32 cellular contexts compared by ENCODE assay signal in genomic region chr1:118921994-118922393, GRCh38.
"Had no signal": no experiment of that assay in that cellular context is flagged by ENCODE, and none has a peak within 500 bp of the region (broad histone marks: within the 10 kb centered on the region; RNA-seq: fewer than 3 reads in every experiment).

No MANE protein-coding gene starts in this region.

- H3K27me3 ChIP-seq: adrenal gland, body of pancreas, SJCRH30 had no signal

- H3K9me3 Mint-ChIP-seq: activated CD4-positive, alpha-beta memory T cell treated with anti-CD3 and anti-CD28 coated beads for 36 hours; activated T-helper 1 cell treated with anti-CD3 and anti-CD28 coated beads, Interleukin-12 subunit alpha, Interleukin-12 subunit beta, Interleukin-2, Interleukin-4 antibody, amounts not matched to agents 30 ng/mL and 10 ng/mL and 1 ng/mL, durations not matched to agents 14 hours and 24 hours and 36 hours; T-helper 2 cell treated with Interferon-gamma antibody and Interleukin-4, amounts not matched to agents 5 μg/mL and 100 μg/mL, for 36 hours had no signal

- H3K27ac Mint-ChIP-seq: activated B cell treated with CpG ODN at 0.5 μM for 24 hours; activated CD4-positive, alpha-beta memory T cell treated with anti-CD3 and anti-CD28 coated beads for 36 hours; activated naive CD4-positive, alpha-beta T cell treated with anti-CD3 and anti-CD28 coated beads for 36 hours; activated naive CD4-positive, alpha-beta T cell treated with anti-CD3 and anti-CD28 coated beads, Interleukin-2, amount 50 U/mL, for 72 hours; activated T-helper 1 cell treated with anti-CD3 and anti-CD28 coated beads, Interleukin-12 subunit alpha, Interleukin-12 subunit beta, Interleukin-2, Interleukin-4 antibody, amounts not matched to agents 30 ng/mL and 10 ng/mL and 1 ng/mL, durations not matched to agents 14 hours and 24 hours and 36 hours; T-helper 1 cell treated with Interleukin-12 subunit alpha and Interleukin-12 subunit beta and Interleukin-4 antibody, amounts not matched to agents 30 μg/mL and 1 μg/mL, for 36 hours; T-helper 2 cell treated with Interferon-gamma antibody and Interleukin-4, amounts not matched to agents 5 μg/mL and 100 μg/mL, for 36 hours had no signal

- H2AFZ ChIP-seq: PC-9 had no signal

- H3K4me3 ChIP-seq: adrenal gland, body of pancreas, PC-9, SJCRH30, SK-N-MC had no signal

- H3K4me1 ChIP-seq: adrenal gland, body of pancreas, SJCRH30 had no signal

- ATAC-seq: activated naive CD4-positive, alpha-beta T cell treated with anti-CD3 and anti-CD28 coated beads, Interleukin-2, amount 50 U/mL, for 72 hours; activated T-cell treated with anti-CD3 and anti-CD28 coated beads, Interleukin-2, amount 50 U/mL, for 4 hours; body of pancreas had no signal

- H3K9me3 ChIP-seq: adrenal gland, body of pancreas, SJCRH30 had no signal

- DNase-seq: activated B cell treated with CpG ODN at 0.5 μM for 24 hours; activated CD4-positive, alpha-beta memory T cell treated with anti-CD3 and anti-CD28 coated beads for 36 hours; activated CD4-positive, alpha-beta T cell treated with anti-CD3 and anti-CD28 coated beads for 4 hours; activated CD4-positive, alpha-beta T cell treated with anti-CD3 and anti-CD28 coated beads, Interleukin-2, amount 50 U/mL, for 1 hour; activated CD4-positive, CD25-positive, alpha-beta regulatory T cell treated with anti-CD3 and anti-CD28 coated beads, Interleukin-2, amount 50 U/mL, for 72 hours; activated CD8-positive, alpha-beta memory T cell treated with anti-CD3 and anti-CD28 coated beads, Interleukin-2, amount 50 U/mL, for 4 hours; activated gamma-delta T cell treated with Interleukin-2 at 50 U/mL for 16 hours; activated naive CD4-positive, alpha-beta T cell treated with anti-CD3 and anti-CD28 coated beads for 36 hours; activated T-cell treated with anti-CD3 and anti-CD28 coated beads for 4 hours; activated T-cell treated with anti-CD3 and anti-CD28 coated beads, Interleukin-2, amount 50 U/mL, for 4 hours; adrenal gland; body of pancreas; cerebellar nuclear complex; KG1; NCI-H1105; NCI-H1417 treated with DMSO at 0.1 percent for 48 hours; NCI-H2081; NCI-H345; NCI-H524 treated with DMSO at 0.1 percent for 48 hours; NK-92 treated with Interleukin-12 subunit alpha and Interleukin-12 subunit beta, amount 100 ng/mL, for 24 hours; PC-9; Right ventricle myocardium superior; SJCRH30 had no signal

- H3K36me3 Mint-ChIP-seq: activated CD4-positive, alpha-beta memory T cell treated with anti-CD3 and anti-CD28 coated beads for 36 hours; activated naive CD4-positive, alpha-beta T cell treated with anti-CD3 and anti-CD28 coated beads, Interleukin-2, amount 50 U/mL, for 72 hours had no signal

- H3K36me3 ChIP-seq: adrenal gland had no signal

- H3K27me3 Mint-ChIP-seq: activated CD4-positive, alpha-beta memory T cell treated with anti-CD3 and anti-CD28 coated beads for 36 hours had no signal

- H3K27ac ChIP-seq: adrenal gland, body of pancreas, PC-9, SJCRH30, SK-N-MC had no signal

- H3K4me2 ChIP-seq: PC-9 had no signal

- FAIRE-seq: astrocyte, bronchial epithelial cell, RCC 7860, TTC549 had no signal

- H3K4me3 Mint-ChIP-seq: activated B cell treated with CpG ODN at 0.5 μM for 24 hours; activated CD4-positive, alpha-beta memory T cell treated with anti-CD3 and anti-CD28 coated beads for 36 hours; activated naive CD4-positive, alpha-beta T cell treated with anti-CD3 and anti-CD28 coated beads for 36 hours; activated T-cell treated with anti-CD3 and anti-CD28 coated beads, Interleukin-2, amount 50 U/mL, for 4 hours; activated T-helper 1 cell treated with anti-CD3 and anti-CD28 coated beads, Interleukin-12 subunit alpha, Interleukin-12 subunit beta, Interleukin-2, Interleukin-4 antibody, amounts not matched to agents 30 ng/mL and 10 ng/mL and 1 ng/mL, durations not matched to agents 14 hours and 24 hours and 36 hours; T-helper 1 cell treated with Interleukin-12 subunit alpha and Interleukin-12 subunit beta and Interleukin-4 antibody, amounts not matched to agents 30 μg/mL and 1 μg/mL, for 36 hours; T-helper 2 cell treated with Interferon-gamma antibody and Interleukin-4, amounts not matched to agents 5 μg/mL and 100 μg/mL, for 36 hours had no signal
